Comparison of ENCODE assay signal across 8 cellular contexts in the genomic region with DNA sequence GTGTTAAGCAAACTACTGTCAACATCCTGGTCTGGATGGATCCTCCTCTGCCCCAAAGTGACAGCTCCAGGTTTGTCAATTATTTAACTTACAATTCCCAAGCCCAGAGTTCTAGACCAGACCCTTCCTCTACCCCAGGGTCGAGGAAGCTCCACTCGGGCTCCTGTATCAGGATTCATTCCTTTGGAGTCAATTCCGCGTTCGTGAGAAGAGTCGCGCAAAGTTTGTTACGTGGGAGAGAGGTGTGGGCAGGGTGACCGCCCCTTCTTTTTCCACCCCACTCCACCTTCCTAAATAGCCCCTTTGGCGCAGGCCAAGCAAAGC. TPM values are rescaled to one million over a fixed set of nuclear protein-coding genes. Genes with fewer than 3 reads are reported as not detected.
A peak's percentile ranks its signal among the peaks of the same experiment; 100 is the strongest.
DNase-seq lines count a peak whose midpoint lies in the region; ATAC-seq and TF ChIP-seq lines count a peak whose summit lies in the region.

No MANE protein-coding gene starts in this region.

- intact Hi-C loops in activated CD4-positive, alpha-beta T cell treated with anti-CD3 and anti-CD28 coated beads for 36 hours (cut with DNase I, micrococcal nuclease) = loop anchor here (1.0 to 10.0 kb wide), 4 partner anchors 58 to 592 kb away; partner anchors contain the start of gene CEP128 (in 2 of the 2)
- intact Hi-C loops in adrenal gland (cut with DNase I) (no loop called here), testis (cut with DNase I; ENCODE audit: low total_unique reads) (no loop called here)

- H3K36me3 Mint-ChIP-seq in activated CD4-positive, alpha-beta T cell treated with anti-CD3 and anti-CD28 coated beads for 36 hours (ENCODE audit: low read depth) = peaks cover 5% of the 10 kb centered on the region

- H3K4me1 Mint-ChIP-seq in activated CD4-positive, alpha-beta T cell treated with anti-CD3 and anti-CD28 coated beads for 36 hours = peaks cover 60% of the 10 kb centered on the region

- H3K27ac Mint-ChIP-seq in activated CD4-positive, alpha-beta T cell treated with anti-CD3 and anti-CD28 coated beads for 36 hours = peak overlapping the region; percentile 82

- H3K27me3 Mint-ChIP-seq in activated CD4-positive, alpha-beta T cell treated with anti-CD3 and anti-CD28 coated beads for 36 hours = no peaks in the 10 kb centered on the region

- H3K27ac ChIP-seq in adrenal gland = peak overlapping the region in 4 of 5 donors; percentile 64 to 81 (median 67)
- peak overlapping the region; percentile 68 to 82 for H3K27ac ChIP-seq in testis

- H3K4me1 ChIP-seq in adrenal gland (replicated peaks in 1 of 2) (peaks cover 29 to 51% of the 10 kb centered on the region in 2 donors), testis (peaks cover 6% of the 10 kb centered on the region)

- DNase-seq in activated CD4-positive, alpha-beta T cell treated with anti-CD3 and anti-CD28 coated beads for 36 hours = no peak
- DNase-seq in activated CD4-positive, alpha-beta T cell treated with anti-CD3 and anti-CD28 coated beads for 48 hours = no peak
- DNase-seq in adrenal gland (no peak), left lobe of liver (ENCODE audit: low spot score) (no peak), testis (no peak), omental fat pad (ENCODE audit: low spot score) (no peak)
- no peak for DNase-seq in activated CD4-positive, CD25-positive, alpha-beta regulatory T cell treated with anti-CD3 and anti-CD28 coated beads, Interleukin-2, amount 50 U/mL, for 72 hours

- H3K9me3 Mint-ChIP-seq in activated CD4-positive, alpha-beta T cell treated with anti-CD3 and anti-CD28 coated beads for 36 hours (ENCODE audit: low read depth) = peaks cover 4% of the 10 kb centered on the region

- H3K4me3 ChIP-seq in adrenal gland (peak overlapping the region; percentile 83 to 95 (median 87)), testis (peak overlapping the region; percentile 92 to 97)

- POLR2A ChIA-PET in activated CD4-positive, alpha-beta T cell treated with anti-CD3 and anti-CD28 coated beads for 36 hours (lab: Charles Lee) = interaction anchor here (1.0 kb wide), 1 partner anchor 312 kb away, joined by 4 read pairs; the partner anchor contains the start of gene GTF2A1

- H3K27me3 ChIP-seq in adrenal gland = no peaks in the 10 kb centered on the region
- no peaks in the 10 kb centered on the region for H3K27me3 ChIP-seq in testis

- H3K9me3 ChIP-seq in adrenal gland (replicated peaks in 1 of 3) (no peaks in the 10 kb centered on the region), testis (no peaks in the 10 kb centered on the region)

- no peak for ATAC-seq in activated CD4-positive, alpha-beta T cell treated with anti-CD3 and anti-CD28 coated beads for 36 hours
- ATAC-seq in left lobe of liver (peak; percentile 2), omental fat pad (ENCODE audit: low FRiP score) (no peak), HG03135 (IDR thresholded peaks at IDR 0.05; ENCODE audit: unreplicated experiment) (no peak)

- 0 to 2% (median 1%) methylated on average over 9 to 10 of the region's 10 CpGs for WGBS in adrenal gland, 4 donors
- WGBS in testis, 2 donors = 1 to 2% methylated on average over 10 of the region's 10 CpGs

- H3K36me3 ChIP-seq in adrenal gland (replicated peaks in 1 of 2) (no peaks in the 10 kb centered on the region), testis (ENCODE audit: low read depth, missing control alignments) (no peaks in the 10 kb centered on the region)

- peak overlapping the region; percentile 94 for H3K4me3 Mint-ChIP-seq in activated CD4-positive, alpha-beta T cell treated with anti-CD3 and anti-CD28 coated beads for 36 hours

- CTCF ChIA-PET in activated CD4-positive, alpha-beta T cell treated with anti-CD3 and anti-CD28 coated beads for 36 hours (lab: Charles Lee) = interaction anchor here (0.7 to 1.1 kb wide), 2 partner anchors 312 to 322 kb away, joined by 3 read pairs; no protein-coding TSS in a partner anchor

- TF ChIP-seq CTCF in adrenal gland (IDR thresholded peaks at IDR 0.05) (no peak), testis (IDR thresholded peaks at IDR 0.05) (no peak), omental fat pad (IDR thresholded peaks at IDR 0.05) (no peak)

- no peak for TF ChIP-seq POLR2A in adrenal gland (IDR thresholded peaks at IDR 0.05)
- TF ChIP-seq POLR2A in testis (IDR thresholded peaks at IDR 0.05) = no peak

RNA-seq across cellular contexts. Expression of gene SEL1L, which starts 0.5 kb away (rescaled TPM):
- 10 to 100 TPM; 39.0 to 57.4 TPM for total RNA-seq in activated CD4-positive, alpha-beta T cell treated with anti-CD3 and anti-CD28 coated beads for 36 hours
- total RNA-seq in adrenal gland = 100 to 1,000 TPM in 1 of 8 donors, 10 to 100 TPM in 7; 32.5 to 119 (median 68.4) TPM
- 10 to 100 TPM in 2 of 3 donors, 1 to 10 TPM in 1; 8.3 to 50.2 (median 10.5) TPM for polyA plus RNA-seq in adrenal gland
- 128 TPM for total RNA-seq in left lobe of liver
- 10 to 100 TPM; 40.0 to 40.7 TPM for total RNA-seq in testis
- polyA plus RNA-seq in testis (ENCODE audit: insufficient read depth, low read depth, low replicate concordance) = 30.2 TPM
- total RNA-seq in omental fat pad = 10 to 100 TPM; 53.3 to 74.0 (median 66.5) TPM

Comparison
In these comparisons a context has a peak if more than half of its experiments do, and no peak if none do; other contexts are left out.
1. intact Hi-C loops: an anchor here in activated CD4-positive, alpha-beta T cell treated with anti-CD3 and anti-CD28 coated beads for 36 hours (1.0 to 10.0 kb wide); none called in adrenal gland and testis.